In genomic region chr15:75207618-75208500, GRCh38 we compare ENCODE assay signal across 21 cellular contexts. TPM values are rescaled to one million over a fixed set of nuclear protein-coding genes. Genes with fewer than 3 reads are reported as not detected.
"Had no signal": no experiment of that assay in that cellular context is flagged by ENCODE, and none has a peak within 500 bp of the region (broad histone marks: within the 10 kb centered on the region; RNA-seq: fewer than 3 reads in every experiment).

No MANE protein-coding gene starts in this region.

- H3K27ac Mint-ChIP-seq: activated naive CD8-positive, alpha-beta T cell treated with anti-CD3 and anti-CD28 coated beads, Interleukin-2, amount 10 ng/mL, durations not matched to agents 7 days and 5 days; nephron; T-helper 2 cell treated with Interferon-gamma antibody and Interleukin-4, amounts not matched to agents 5 μg/mL and 100 μg/mL, for 36 hours had no signal

- H3K27ac ChIP-seq: esophagus muscularis mucosa, psoas muscle, spleen had no signal

- H3K4me3 ChIP-seq: esophagus muscularis mucosa, psoas muscle, spleen had no signal

- H3K9me3 ChIP-seq: esophagus muscularis mucosa, psoas muscle, spleen had no signal

- H3K9me3 Mint-ChIP-seq: activated naive CD8-positive, alpha-beta T cell treated with anti-CD3 and anti-CD28 coated beads, Interleukin-2, amount 10 ng/mL, durations not matched to agents 7 days and 5 days; nephron; T-helper 2 cell treated with Interferon-gamma antibody and Interleukin-4, amounts not matched to agents 5 μg/mL and 100 μg/mL, for 36 hours had no signal

- H3K27me3 Mint-ChIP-seq: activated naive CD8-positive, alpha-beta T cell treated with anti-CD3 and anti-CD28 coated beads, Interleukin-2, amount 10 ng/mL, durations not matched to agents 7 days and 5 days had no signal

- ATAC-seq: psoas muscle, sciatic nerve had no signal

- H3K4me3 Mint-ChIP-seq: activated naive CD8-positive, alpha-beta T cell treated with anti-CD3 and anti-CD28 coated beads, Interleukin-2, amount 10 ng/mL, durations not matched to agents 7 days and 5 days; nephron; T-helper 2 cell treated with Interferon-gamma antibody and Interleukin-4, amounts not matched to agents 5 μg/mL and 100 μg/mL, for 36 hours had no signal

- H3K27me3 ChIP-seq: esophagus muscularis mucosa, spleen had no signal

- DNase-seq: activated CD4-positive, alpha-beta T cell treated with anti-CD3 and anti-CD28 coated beads, Interleukin-2, amount 50 U/mL, for 1 hour; activated CD4-positive, CD25-positive, alpha-beta regulatory T cell; activated CD8-positive, alpha-beta memory T cell treated with anti-CD3 and anti-CD28 coated beads for 24 hours; activated naive CD4-positive, alpha-beta T cell; activated naive CD8-positive, alpha-beta T cell treated with anti-CD3 and anti-CD28 coated beads, Interleukin-2, amount 10 ng/mL, durations not matched to agents 7 days and 5 days; activated T-cell treated with anti-CD3 and anti-CD28 coated beads for 4 hours; hippocampal formation; kidney; mesendoderm; occipital lobe; spleen had no signal

RNA-seq across cellular contexts. Expression of gene GOLGA6C, which starts 50.3 kb away (rescaled TPM):
- total RNA-seq: activated naive CD8-positive, alpha-beta T cell treated with anti-CD3 and anti-CD28 coated beads, Interleukin-2, amount 10 ng/mL, durations not matched to agents 7 days and 5 days; aorta; chondrocyte; esophagus muscularis mucosa; fibroblast of villous mesenchyme; glomerular endothelial cell; kidney; occipital lobe; psoas muscle; sciatic nerve; spleen had no signal
- polyA plus RNA-seq: aorta, liver, spleen had no signal
